16 cellular contexts compared by ENCODE assay signal in the genomic region with DNA sequence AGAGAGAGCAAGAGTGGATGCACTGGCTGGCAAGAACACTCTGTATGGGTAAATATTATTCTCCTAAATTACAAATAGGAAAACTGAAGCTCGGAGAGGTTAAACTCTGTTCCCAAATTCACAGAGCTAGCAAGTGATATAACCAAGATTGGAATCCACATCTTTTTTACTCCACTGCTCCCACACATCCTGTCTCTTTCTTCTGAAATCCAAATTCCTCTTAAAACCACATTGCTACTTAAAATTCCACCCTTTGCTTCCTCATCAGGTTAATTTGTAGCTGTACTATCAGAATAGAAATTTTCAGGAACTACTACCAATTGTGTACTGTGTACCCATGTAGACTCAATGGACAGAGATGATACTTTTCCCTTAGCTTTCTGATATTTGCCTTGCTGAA.
DNase-seq lines count a peak whose midpoint lies in the region; ATAC-seq and TF ChIP-seq lines count a peak whose summit lies in the region.
"Had no signal": no experiment of that assay in that cellular context is flagged by ENCODE, and none has a peak within 500 bp of the region (broad histone marks: within the 10 kb centered on the region; RNA-seq: fewer than 3 reads in every experiment).

No MANE protein-coding gene starts in this region.

- no peak overlapping the region for H3K9ac ChIP-seq in HCT116 (ENCODE audit: low read length)

- H2AFZ ChIP-seq in HCT116 (ENCODE audit: low read depth, low read length, poor library complexity, severe bottlenecking): no peak overlapping the region

- H3K9me3 ChIP-seq in HCT116 (ENCODE audit: control insufficient read depth in 1 of 2, insufficient read depth in 1 of 2, low read depth in 1 of 2, low read length in 2 of 2): no peaks in the 10 kb centered on the region
- H3K9me3 ChIP-seq in thoracic aorta: no peaks in the 10 kb centered on the region
- H3K9me3 ChIP-seq: right lobe of liver had no signal

- H3K27me3 ChIP-seq in HCT116 (ENCODE audit: insufficient read depth, low read length) (no peaks in the 10 kb centered on the region), foreskin keratinocyte (no peaks in the 10 kb centered on the region), thoracic aorta (replicated peaks; ENCODE audit: insufficient read depth) (no peaks in the 10 kb centered on the region)
- H3K27me3 ChIP-seq: right lobe of liver had no signal

- POLR2A ChIA-PET in HCT116 (lab: Charles Lee): no interaction called here

- intact Hi-C loops in HCT116 (cut with micrococcal nuclease): no loop called here

- TF ChIP-seq RAD21 in HCT116 (IDR thresholded peaks at IDR 0.05; ENCODE audit: low read depth): no peak

- CTCF ChIA-PET in HCT116 (lab: Charles Lee): no interaction called here

- H4K20me1 ChIP-seq in HCT116 (ENCODE audit: insufficient read depth): no peaks in the 10 kb centered on the region

- RAD21 ChIA-PET in HCT116 (lab: Charles Lee; ENCODE audit: low non-redundant PET in 1 of 2, low total read pairs in 2 of 2, uncharacterized antibody in 2 of 2, unreplicated experiment in 2 of 2): no interaction called here

- DNase-seq in HCT116 (ENCODE audit: low read depth, low spot score) (no peak), amniotic epithelial cell (ENCODE audit: low read depth) (peak; percentile 56), foreskin keratinocyte (no peak), thoracic aorta (ENCODE audit: low spot score) (no peak), SKM-1 (lab: John Stamatoyannopoulos, UW; ENCODE audit: unreplicated experiment) (no peak), iPS-NIHi11 (ENCODE audit: low spot score) (no peak)
- DNase-seq: activated CD8-positive, alpha-beta memory T cell treated with anti-CD3 and anti-CD28 coated beads, Interleukin-2, amount 50 U/mL, for 4 hours; activated naive CD8-positive, alpha-beta T cell treated with anti-CD3 and anti-CD28 coated beads, Interleukin-2, amount 10 ng/mL, durations not matched to agents 7 days and 5 days; CD8-positive, alpha-beta memory T cell; glutamatergic neuron; left colon; natural killer cell; NCI-H1048; NCI-H446; right lobe of liver had no signal

- TF ChIP-seq POLR2A in HCT116 (IDR thresholded peaks at IDR 0.05; ENCODE audit: borderline replicate concordance, extremely low read depth, insufficient read depth, insufficient read length): no peak

- no peak overlapping the region for H3K4me3 ChIP-seq in HCT116 (replicated peaks in 1 of 2; ENCODE audit: low read depth in 1 of 2, low read length in 2 of 2)
- no peak overlapping the region for H3K4me3 ChIP-seq in thoracic aorta
- H3K4me3 ChIP-seq: right lobe of liver had no signal

- TF ChIP-seq CTCF in HCT116 (IDR thresholded peaks at IDR 0.05 in 2 of 3, conservative IDR thresholded peaks at IDR 0.05 in 1 of 3; ENCODE audit: borderline replicate concordance in 1 of 3, insufficient read depth in 1 of 3, low read depth in 2 of 3, low read length in 2 of 3) (no peak), foreskin keratinocyte (conservative IDR thresholded peaks at IDR 0.05) (no peak), thoracic aorta (IDR thresholded peaks at IDR 0.05) (no peak)

- no peaks in the 10 kb centered on the region for H3K36me3 ChIP-seq in HCT116 (ENCODE audit: control insufficient read depth in 1 of 2, insufficient read depth in 2 of 2, low read length in 2 of 2)
- H3K36me3 ChIP-seq in thoracic aorta: no peaks in the 10 kb centered on the region
- H3K36me3 ChIP-seq: right lobe of liver had no signal

- H3K27ac ChIP-seq in HCT116 (ENCODE audit: low read depth, low read length) (no peak overlapping the region), foreskin keratinocyte (peak overlapping the region; percentile 19), thoracic aorta (peak overlapping the region; percentile 3 to 66)
- H3K27ac ChIP-seq: right lobe of liver had no signal

- BruUV-seq in HCT116 (replicated peaks; lab: Mats Ljungman, UMichigan): no TSS peak

- H3K4me1 ChIP-seq in HCT116 (ENCODE audit: control insufficient read depth in 1 of 2, insufficient read depth in 2 of 2, low read length in 2 of 2): peaks cover 14 to 24% of the 10 kb centered on the region in 2 experiments
- H3K4me1 ChIP-seq in foreskin keratinocyte: peaks cover 32% of the 10 kb centered on the region
- H3K4me1 ChIP-seq in thoracic aorta (ENCODE audit: control insufficient read depth in 1 of 2, low read depth in 2 of 2): peaks cover 20 to 32% of the 10 kb centered on the region in 2 donors
- H3K4me1 ChIP-seq: right lobe of liver had no signal

- H3K9me2 ChIP-seq in HCT116 (ENCODE audit: insufficient read depth): no peaks in the 10 kb centered on the region

- no peak for ATAC-seq in HCT116
- ATAC-seq in foreskin keratinocyte: no peak
- ATAC-seq in thoracic aorta (ENCODE audit: insufficient number of reproducible peaks, low FRiP score, low read depth): no peak
- ATAC-seq in GM19397 (IDR thresholded peaks at IDR 0.05; ENCODE audit: unreplicated experiment): no peak
- ATAC-seq: left colon, natural killer cell, right lobe of liver had no signal

- peak overlapping the region; percentile 45 for H3K4me2 ChIP-seq in HCT116 (ENCODE audit: low read length)

- H3K79me2 ChIP-seq in HCT116 (ENCODE audit: insufficient read depth, low read length): no peaks in the 10 kb centered on the region

TF ChIP-seq in HCT116, 20 proteins besides CTCF, POLR2A, EP300 and RAD21:
- TF ChIP-seq ZFX (IDR thresholded peaks at IDR 0.05) (no peak), TCF7L2 (IDR thresholded peaks at IDR 0.05; ENCODE audit: borderline replicate concordance, extremely low read depth, insufficient read depth, insufficient read length) (no peak), SRF (IDR thresholded peaks at IDR 0.05; ENCODE audit: low read depth) (no peak), CEBPB (IDR thresholded peaks at IDR 0.05; ENCODE audit: low read depth) (no peak), SP1 (IDR thresholded peaks at IDR 0.05; ENCODE audit: low read depth) (no peak), FOSL1 (IDR thresholded peaks at IDR 0.05; ENCODE audit: low read depth) (no peak), ELF1 (IDR thresholded peaks at IDR 0.05; ENCODE audit: borderline replicate concordance, low read depth) (no peak), EZH2phosphoT487 (IDR thresholded peaks at IDR 0.05; ENCODE audit: borderline replicate concordance) (no peak), EGR1 (IDR thresholded peaks at IDR 0.05; ENCODE audit: low read depth) (no peak), CBX3 (IDR thresholded peaks at IDR 0.05; ENCODE audit: low read depth) (no peak), POLR2AphosphoS5 (IDR thresholded peaks at IDR 0.05; ENCODE audit: low read depth, low read length) (no peak), EZH2 (IDR thresholded peaks at IDR 0.05) (no peak), JUND (IDR thresholded peaks at IDR 0.05) (no peak), ZNF274 (IDR thresholded peaks at IDR 0.05; ENCODE audit: low read depth, low read length) (no peak), SIN3A (IDR thresholded peaks at IDR 0.05; ENCODE audit: low read depth) (no peak)
- TF ChIP-seq, protein P1, sequence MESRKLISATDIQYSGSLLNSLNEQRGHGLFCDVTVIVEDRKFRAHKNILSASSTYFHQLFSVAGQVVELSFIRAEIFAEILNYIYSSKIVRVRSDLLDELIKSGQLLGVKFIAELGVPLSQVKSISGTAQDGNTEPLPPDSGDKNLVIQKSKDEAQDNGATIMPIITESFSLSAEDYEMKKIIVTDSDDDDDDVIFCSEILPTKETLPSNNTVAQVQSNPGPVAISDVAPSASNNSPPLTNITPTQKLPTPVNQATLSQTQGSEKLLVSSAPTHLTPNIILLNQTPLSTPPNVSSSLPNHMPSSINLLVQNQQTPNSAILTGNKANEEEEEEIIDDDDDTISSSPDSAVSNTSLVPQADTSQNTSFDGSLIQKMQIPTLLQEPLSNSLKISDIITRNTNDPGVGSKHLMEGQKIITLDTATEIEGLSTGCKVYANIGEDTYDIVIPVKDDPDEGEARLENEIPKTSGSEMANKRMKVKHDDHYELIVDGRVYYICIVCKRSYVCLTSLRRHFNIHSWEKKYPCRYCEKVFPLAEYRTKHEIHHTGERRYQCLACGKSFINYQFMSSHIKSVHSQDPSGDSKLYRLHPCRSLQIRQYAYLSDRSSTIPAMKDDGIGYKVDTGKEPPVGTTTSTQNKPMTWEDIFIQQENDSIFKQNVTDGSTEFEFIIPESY (IDR thresholded peaks at IDR 0.05; ENCODE audit: extremely low read depth, insufficient replicate concordance, low read length): no peak
- TF ChIP-seq, protein P2, sequence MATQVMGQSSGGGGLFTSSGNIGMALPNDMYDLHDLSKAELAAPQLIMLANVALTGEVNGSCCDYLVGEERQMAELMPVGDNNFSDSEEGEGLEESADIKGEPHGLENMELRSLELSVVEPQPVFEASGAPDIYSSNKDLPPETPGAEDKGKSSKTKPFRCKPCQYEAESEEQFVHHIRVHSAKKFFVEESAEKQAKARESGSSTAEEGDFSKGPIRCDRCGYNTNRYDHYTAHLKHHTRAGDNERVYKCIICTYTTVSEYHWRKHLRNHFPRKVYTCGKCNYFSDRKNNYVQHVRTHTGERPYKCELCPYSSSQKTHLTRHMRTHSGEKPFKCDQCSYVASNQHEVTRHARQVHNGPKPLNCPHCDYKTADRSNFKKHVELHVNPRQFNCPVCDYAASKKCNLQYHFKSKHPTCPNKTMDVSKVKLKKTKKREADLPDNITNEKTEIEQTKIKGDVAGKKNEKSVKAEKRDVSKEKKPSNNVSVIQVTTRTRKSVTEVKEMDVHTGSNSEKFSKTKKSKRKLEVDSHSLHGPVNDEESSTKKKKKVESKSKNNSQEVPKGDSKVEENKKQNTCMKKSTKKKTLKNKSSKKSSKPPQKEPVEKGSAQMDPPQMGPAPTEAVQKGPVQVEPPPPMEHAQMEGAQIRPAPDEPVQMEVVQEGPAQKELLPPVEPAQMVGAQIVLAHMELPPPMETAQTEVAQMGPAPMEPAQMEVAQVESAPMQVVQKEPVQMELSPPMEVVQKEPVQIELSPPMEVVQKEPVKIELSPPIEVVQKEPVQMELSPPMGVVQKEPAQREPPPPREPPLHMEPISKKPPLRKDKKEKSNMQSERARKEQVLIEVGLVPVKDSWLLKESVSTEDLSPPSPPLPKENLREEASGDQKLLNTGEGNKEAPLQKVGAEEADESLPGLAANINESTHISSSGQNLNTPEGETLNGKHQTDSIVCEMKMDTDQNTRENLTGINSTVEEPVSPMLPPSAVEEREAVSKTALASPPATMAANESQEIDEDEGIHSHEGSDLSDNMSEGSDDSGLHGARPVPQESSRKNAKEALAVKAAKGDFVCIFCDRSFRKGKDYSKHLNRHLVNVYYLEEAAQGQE (IDR thresholded peaks at IDR 0.05; ENCODE audit: low read depth): no peak
- TF ChIP-seq, protein P3, sequence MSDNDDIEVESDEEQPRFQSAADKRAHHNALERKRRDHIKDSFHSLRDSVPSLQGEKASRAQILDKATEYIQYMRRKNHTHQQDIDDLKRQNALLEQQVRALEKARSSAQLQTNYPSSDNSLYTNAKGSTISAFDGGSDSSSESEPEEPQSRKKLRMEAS (IDR thresholded peaks at IDR 0.05): no peak
- TF ChIP-seq, protein P4, sequence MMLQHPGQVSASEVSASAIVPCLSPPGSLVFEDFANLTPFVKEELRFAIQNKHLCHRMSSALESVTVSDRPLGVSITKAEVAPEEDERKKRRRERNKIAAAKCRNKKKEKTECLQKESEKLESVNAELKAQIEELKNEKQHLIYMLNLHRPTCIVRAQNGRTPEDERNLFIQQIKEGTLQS (IDR thresholded peaks at IDR 0.05): no peak
